Comparison of ENCODE assay signal across 11 cellular contexts in the genomic region with DNA sequence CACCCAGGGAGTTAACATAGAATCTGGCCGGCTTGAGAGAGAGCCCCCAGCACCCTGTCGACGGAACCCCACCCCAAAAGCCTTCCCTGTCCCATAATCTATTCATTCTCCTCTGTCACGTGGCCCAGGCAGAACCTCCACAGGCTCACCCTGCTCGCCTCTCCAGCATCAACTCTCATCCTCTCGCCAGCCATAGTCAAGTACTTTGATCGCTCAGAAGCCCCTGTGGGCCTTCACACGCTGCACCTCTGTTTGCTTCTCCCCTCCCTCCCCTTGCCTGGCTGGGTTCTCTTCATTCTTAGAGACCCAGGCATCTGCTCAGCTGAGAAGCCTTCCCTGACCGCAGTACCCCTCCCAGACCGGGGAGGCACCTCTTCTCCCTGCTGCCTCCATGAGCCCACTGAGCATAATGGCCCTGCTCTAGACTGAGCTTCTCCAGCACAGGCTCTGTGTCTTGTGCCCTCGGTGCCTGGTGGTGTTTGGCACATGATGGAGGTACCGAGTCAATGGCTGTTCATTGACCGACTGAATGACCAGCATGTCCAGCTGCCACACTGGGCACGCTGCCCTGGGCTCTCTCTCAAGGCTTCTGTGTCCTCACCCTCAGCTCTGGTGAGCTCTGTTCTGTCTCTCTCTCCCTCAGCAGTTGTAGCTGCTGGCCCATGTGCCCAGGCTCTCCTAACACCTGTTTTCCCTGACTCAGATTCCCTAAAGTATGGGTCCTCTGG. TPM values are rescaled to one million over a fixed set of nuclear protein-coding genes. Genes with fewer than 3 reads are reported as not detected.
DNase-seq lines count a peak whose midpoint lies in the region; ATAC-seq and TF ChIP-seq lines count a peak whose summit lies in the region.
"Had no signal": no experiment of that assay in that cellular context is flagged by ENCODE, and none has a peak within 500 bp of the region (broad histone marks: within the 10 kb centered on the region; RNA-seq: fewer than 3 reads in every experiment).

No MANE protein-coding gene starts in this region.

- ATAC-seq in activated CD8-positive, alpha-beta T cell treated with anti-CD3 and anti-CD28 coated beads for 36 hours, result no peak
- peak in 3 of 4 donors; percentile 1 to 7 (median 4) for ATAC-seq in heart left ventricle
- ATAC-seq in HG03378 (IDR thresholded peaks at IDR 0.05; ENCODE audit: unreplicated experiment), result no peak
- no peak for ATAC-seq in HG02571 (IDR thresholded peaks at IDR 0.05; ENCODE audit: unreplicated experiment)

- 64 to 75% (median 71%) methylated on average over 14 of the region's 14 CpGs for WGBS in heart left ventricle, 4 donors
- WGBS in prostate gland, result 91% methylated on average over 14 of the region's 14 CpGs

- H3K27me3 ChIP-seq in CD4-positive, alpha-beta memory T cell (ENCODE audit: insufficient read depth, low read length), result no peaks in the 10 kb centered on the region
- no peaks in the 10 kb centered on the region for H3K27me3 ChIP-seq in heart left ventricle
- no peaks in the 10 kb centered on the region for H3K27me3 ChIP-seq in prostate gland (replicated peaks; ENCODE audit: insufficient read depth)

- peaks cover 34% of the 10 kb centered on the region for H3K4me1 ChIP-seq in CD4-positive, alpha-beta memory T cell (ENCODE audit: insufficient read depth, low read length)
- H3K4me1 ChIP-seq in heart left ventricle, result peaks cover 13 to 74% (median 44%) of the 10 kb centered on the region in 12 donors
- no peaks in the 10 kb centered on the region for H3K4me1 ChIP-seq in prostate gland (replicated peaks)

- intact Hi-C loops in CD4-positive, alpha-beta memory T cell (cut with micrococcal nuclease), result loop anchor here (10.0 kb wide), 1 partner anchor 301 kb away; a partner anchor contains a TSS
- intact Hi-C loops in activated CD8-positive, alpha-beta T cell treated with anti-CD3 and anti-CD28 coated beads for 36 hours (cut with micrococcal nuclease), result loop anchor here (10.0 kb wide), 2 partner anchors 59 to 141 kb away; a partner anchor contains a TSS
- intact Hi-C loops in heart left ventricle (cut with DNase I), result loop anchor here in 8 of 10 donors (1.0 to 10.0 kb wide), 9 partner anchors 36 to 401 kb away; a partner anchor contains a TSS
- intact Hi-C loops in prostate gland (cut with DNase I), result loop anchor here (10.0 kb wide), 1 partner anchor 301 kb away; a partner anchor contains a TSS

- CTCF ChIA-PET in CD4-positive, alpha-beta memory T cell (lab: Charles Lee; ENCODE audit: partially characterized antibody), result interaction anchor here (1.2 to 6.7 kb wide), 2 partner anchors 67 to 231 kb away, joined by 4 to 52 read pairs; no protein-coding TSS in a partner anchor
- CTCF ChIA-PET in activated CD8-positive, alpha-beta T cell treated with anti-CD3 and anti-CD28 coated beads for 36 hours (lab: Charles Lee), result interaction anchor here (0.8 to 1.8 kb wide), 4 partner anchors 13 to 117 kb away, joined by 3 to 11 read pairs (median 5); no protein-coding TSS in a partner anchor

- H3K4me3 Mint-ChIP-seq in CD4-positive, alpha-beta memory T cell, result peak overlapping the region in 4 of 8 donors; percentile 1 to 43 (median 22)
- no peak overlapping the region for H3K4me3 Mint-ChIP-seq in activated CD8-positive, alpha-beta T cell treated with anti-CD3 and anti-CD28 coated beads for 36 hours

- no peak overlapping the region for H3K4me3 ChIP-seq in CD4-positive, alpha-beta memory T cell (ENCODE audit: low read length in 2 of 2)
- no peak overlapping the region for H3K4me3 ChIP-seq in heart left ventricle
- H3K4me3 ChIP-seq in prostate gland, result no peak overlapping the region

- H3K9me3 ChIP-seq in CD4-positive, alpha-beta memory T cell (ENCODE audit: control insufficient read depth in 1 of 2, low read length in 2 of 2), result no peaks in the 10 kb centered on the region
- H3K9me3 ChIP-seq in heart left ventricle (no peaks in the 10 kb centered on the region), prostate gland (no peaks in the 10 kb centered on the region)

- no peak for DNase-seq in CD4-positive, alpha-beta memory T cell
- DNase-seq in activated CD8-positive, alpha-beta T cell treated with anti-CD3 and anti-CD28 coated beads for 36 hours, result peak; percentile 12
- peak in 1 of 5 donors; percentile 57 for DNase-seq in heart left ventricle
- no peak for DNase-seq in prostate gland (ENCODE audit: low spot score)
- DNase-seq in stimulated activated CD4-positive, alpha-beta T cell treated with anti-CD3 and anti-CD28 coated beads, Interleukin-15, amount 100 ng/mL, for 24 hours, result no peak
- DNase-seq in GM20000 (ENCODE audit: low spot score), result no peak
- DNase-seq: activated effector memory CD4-positive, alpha-beta T cell treated with Interleukin-2 at 50 U/mL for 16 hours; Calu3; RPMI8226 had no signal

- no peak for TF ChIP-seq POLR2A in heart left ventricle (IDR thresholded peaks at IDR 0.05)
- no peak for TF ChIP-seq POLR2A in prostate gland (IDR thresholded peaks at IDR 0.05)

- H3K36me3 Mint-ChIP-seq in CD4-positive, alpha-beta memory T cell, result peaks cover 22 to 40% of the 10 kb centered on the region in 2 donors
- H3K36me3 Mint-ChIP-seq in activated CD8-positive, alpha-beta T cell treated with anti-CD3 and anti-CD28 coated beads for 36 hours (ENCODE audit: low read depth), result peaks cover 27% of the 10 kb centered on the region

- H3K4me1 Mint-ChIP-seq in CD4-positive, alpha-beta memory T cell, result peaks cover 25 to 52% (median 38%) of the 10 kb centered on the region in 4 donors
- H3K4me1 Mint-ChIP-seq in activated CD8-positive, alpha-beta T cell treated with anti-CD3 and anti-CD28 coated beads for 36 hours (ENCODE audit: low read depth), result peaks cover 60% of the 10 kb centered on the region

- POLR2A ChIA-PET in CD4-positive, alpha-beta memory T cell (lab: Charles Lee; ENCODE audit: partially characterized antibody), result no interaction called here
- POLR2A ChIA-PET in activated CD8-positive, alpha-beta T cell treated with anti-CD3 and anti-CD28 coated beads for 36 hours (lab: Charles Lee), result interaction anchor here (0.6 kb wide), 1 partner anchor 12 kb away, joined by 3 read pairs; no protein-coding TSS in a partner anchor

- H3K27ac ChIP-seq in CD4-positive, alpha-beta memory T cell (ENCODE audit: low read depth, low read length), result no peak overlapping the region
- H3K27ac ChIP-seq in heart left ventricle, result peak overlapping the region; percentile 55 to 86 (median 74)
- peak overlapping the region; percentile 28 to 37 for H3K27ac ChIP-seq in prostate gland

- peaks cover 15% of the 10 kb centered on the region for H3K36me3 ChIP-seq in CD4-positive, alpha-beta memory T cell (ENCODE audit: insufficient read depth, low read length)
- peaks cover 0 to 86% (median 71%) of the 10 kb centered on the region in 9 donors for H3K36me3 ChIP-seq in heart left ventricle
- H3K36me3 ChIP-seq in prostate gland, result no peaks in the 10 kb centered on the region

- H3K27me3 Mint-ChIP-seq in CD4-positive, alpha-beta memory T cell, result no peaks in the 10 kb centered on the region
- H3K27me3 Mint-ChIP-seq in activated CD8-positive, alpha-beta T cell treated with anti-CD3 and anti-CD28 coated beads for 36 hours, result no peaks in the 10 kb centered on the region

- no peaks in the 10 kb centered on the region for H3K9me3 Mint-ChIP-seq in CD4-positive, alpha-beta memory T cell
- no peaks in the 10 kb centered on the region for H3K9me3 Mint-ChIP-seq in activated CD8-positive, alpha-beta T cell treated with anti-CD3 and anti-CD28 coated beads for 36 hours

- no peak for TF ChIP-seq CTCF in activated CD8-positive, alpha-beta T cell treated with anti-CD3 and anti-CD28 coated beads for 36 hours (IDR thresholded peaks at IDR 0.05)
- no peak for TF ChIP-seq CTCF in heart left ventricle (IDR thresholded peaks at IDR 0.05)
- TF ChIP-seq CTCF in prostate gland (IDR thresholded peaks at IDR 0.05), result no peak
- no peak for TF ChIP-seq CTCF in GM20000 (IDR thresholded peaks at IDR 0.05; ENCODE audit: extremely low read depth, missing control alignments)

- H3K27ac Mint-ChIP-seq in CD4-positive, alpha-beta memory T cell, result peak overlapping the region; percentile 55 to 93 (median 84)
- H3K27ac Mint-ChIP-seq in activated CD8-positive, alpha-beta T cell treated with anti-CD3 and anti-CD28 coated beads for 36 hours, result peak overlapping the region; percentile 81

RNA-seq across cellular contexts. Expression of a gene that starts 33.7 kb away (rescaled TPM):
- total RNA-seq in CD4-positive, alpha-beta memory T cell, result 1 to 10 TPM in 1 of 2 experiments, under 1 TPM in 1; 0.36 to 1.1 TPM
- 1 to 10 TPM in 1 of 2 donors, under 1 TPM in 1; 0.71 to 1.1 TPM for polyA plus RNA-seq in CD4-positive, alpha-beta memory T cell
- total RNA-seq in activated CD8-positive, alpha-beta T cell treated with anti-CD3 and anti-CD28 coated beads for 36 hours, result 1 to 10 TPM; 4.8 TPM
- total RNA-seq in heart left ventricle, result 100 to 1,000 TPM; 156 to 286 (median 200) TPM
- 100 to 1,000 TPM; 155 to 213 TPM for polyA plus RNA-seq in heart left ventricle
- 10 to 100 TPM; 60.9 to 81.1 TPM for total RNA-seq in prostate gland

RNA-seq across cellular contexts. Expression of a gene that starts 35.5 kb away (rescaled TPM):
- 10 to 100 TPM; 28.4 to 31.0 TPM for total RNA-seq in CD4-positive, alpha-beta memory T cell
- polyA plus RNA-seq in CD4-positive, alpha-beta memory T cell, result 10 to 100 TPM; 48.6 to 64.3 TPM
- total RNA-seq in activated CD8-positive, alpha-beta T cell treated with anti-CD3 and anti-CD28 coated beads for 36 hours, result 10 to 100 TPM; 32.8 to 36.7 TPM
- total RNA-seq in heart left ventricle (10 to 100 TPM in 2 of 9 donors, 1 to 10 TPM in 7; 2.5 to 11.5 (median 6.0) TPM), prostate gland (1 to 10 TPM; 1.1 to 10.0 TPM)
- polyA plus RNA-seq in heart left ventricle, result 10 to 100 TPM in 1 of 2 donors, 1 to 10 TPM in 1; 6.4 to 10.9 TPM

Comparison
In these comparisons a context has a peak if more than half of its experiments do, and no peak if none do; other contexts are left out.
1. ATAC-seq: peak in heart left ventricle (3 of 4); none in activated CD8-positive, alpha-beta T cell treated with anti-CD3 and anti-CD28 coated beads for 36 hours (single experiment), HG03378 (single experiment) and HG02571 (single experiment).
2. RNA of a gene that starts 33.7 kb away (total RNA-seq): 156 to 286 TPM in heart left ventricle and 60.9 to 81.1 TPM in prostate gland; 4.8 TPM in activated CD8-positive, alpha-beta T cell treated with anti-CD3 and anti-CD28 coated beads for 36 hours and 0.36 to 1.1 TPM in CD4-positive, alpha-beta memory T cell; every median in the first group is over 10 times any median in the second.